Comparison of ENCODE assay signal across 11 cellular contexts in genomic region chr11:18019650-18020049, GRCh38. TPM values are rescaled to one million over a fixed set of nuclear protein-coding genes. Genes with fewer than 3 reads are reported as not detected.
"Had no signal": no experiment of that assay in that cellular context is flagged by ENCODE, and none has a peak within 500 bp of the region (broad histone marks: within the 10 kb centered on the region; RNA-seq: fewer than 3 reads in every experiment).

No MANE protein-coding gene starts in this region.

- H3K36me3 ChIP-seq: HAP-1 had no signal

- H3K4me2 ChIP-seq: GM23338 had no signal

- H2AFZ ChIP-seq: GM23248, GM23338 had no signal

- ATAC-seq: GM23338, HCT116 had no signal

- H3K4me3 ChIP-seq: GM23248, GM23338, HAP-1 had no signal

- H3K9me3 ChIP-seq: HAP-1 had no signal

- H3K27ac ChIP-seq: GM23248 had no signal

- H3K9ac ChIP-seq: GM23248 had no signal

- FAIRE-seq: H1, H54 had no signal

- DNase-seq: GM23248, GOT3, H7, H9, HCEC 1CT, HFFc6 had no signal

RNA-seq across cellular contexts. Expression of gene TPH1, which starts 26.4 kb away (rescaled TPM):
- total RNA-seq: GM23248 had no signal
- polyA plus RNA-seq: GM23248 had no signal
